Comparison of ENCODE assay signal across 24 cellular contexts in the genomic region with DNA sequence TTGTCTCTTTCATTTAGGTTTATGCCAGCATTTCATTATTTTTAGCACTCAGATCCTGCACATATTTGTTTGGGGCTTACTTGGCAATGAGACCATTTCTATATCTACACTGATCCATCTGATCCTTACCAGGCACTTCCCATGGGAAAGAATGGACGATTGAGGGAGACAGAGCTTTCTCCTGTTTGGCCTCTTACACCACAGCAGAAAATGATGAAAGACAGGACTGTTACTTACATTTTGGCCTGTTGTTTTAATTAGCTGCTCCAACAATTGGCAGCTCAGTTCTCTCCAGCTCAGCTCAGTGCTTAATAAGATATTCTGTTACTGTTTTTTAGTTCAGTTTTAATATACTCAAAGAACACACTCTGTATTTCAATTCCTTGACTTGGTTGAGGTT.
DNase-seq lines count a peak whose midpoint lies in the region; ATAC-seq and TF ChIP-seq lines count a peak whose summit lies in the region.
"Had no signal": no experiment of that assay in that cellular context is flagged by ENCODE, and none has a peak within 500 bp of the region (broad histone marks: within the 10 kb centered on the region; RNA-seq: fewer than 3 reads in every experiment).

No MANE protein-coding gene starts in this region.

- H3K27ac ChIP-seq in Panc1 (ENCODE audit: low read length) (peak overlapping the region; percentile 96; the same call in 1 of the 2 replicates), sigmoid colon (no peak overlapping the region)
- H3K27ac ChIP-seq: BLaER1 treated with 17β-estradiol and CSF1 and Interleukin-3, amounts not matched to agents 10 nM and 100 nM; GM23248; Peyer's patch had no signal

- H3K27me3 ChIP-seq in Panc1 (ENCODE audit: control insufficient read depth, insufficient read depth, low read length) (no peaks in the 10 kb centered on the region), sigmoid colon (no peaks in the 10 kb centered on the region)
- H3K27me3 ChIP-seq: Peyer's patch had no signal

- intact Hi-C loops in Panc1 (cut with micrococcal nuclease; ENCODE audit: unreplicated experiment) = loop anchor here (5.0 kb wide), 4 partner anchors 53 to 217 kb away; no protein-coding TSS in a partner anchor
- intact Hi-C loops in sigmoid colon (cut with DNase I) = no loop called here

- ATAC-seq in Panc1 = no peak

- DNase-seq in Panc1 (ENCODE audit: low read depth, low spot score) = no peak
- DNase-seq in amniotic epithelial cell (ENCODE audit: low read depth) = peak; percentile 35
- DNase-seq in globus pallidus (ENCODE audit: low spot score) = peak; percentile 6
- DNase-seq in pons (ENCODE audit: low spot score) = peak; percentile 51
- no peak for DNase-seq in superior temporal gyrus (ENCODE audit: extremely low spot score)
- no peak for DNase-seq in anterior cingulate cortex (lab: John Stamatoyannopoulos, UW)
- no peak for DNase-seq in sigmoid colon
- DNase-seq: AML-193; CD4-positive, alpha-beta T cell; COR-L47; DMS53; GM23248; H7; NCI-H1092; NCI-H1417 treated with DMSO at 0.1 percent for 48 hours; NCI-H187; NCI-H2081 treated with DMSO at 0.1 percent for 48 hours; NCI-H2171; NCI-H226; NCI-H510A; NCI-H69; Peyer's patch; SIG-M5 had no signal

- CTCF ChIA-PET in Panc1 (lab: Charles Lee) = no interaction called here

- POLR2A ChIA-PET in Panc1 (lab: Charles Lee) = no interaction called here

- TF ChIP-seq POLR2A in sigmoid colon (IDR thresholded peaks at IDR 0.05) = no peak

- peaks cover 17% of the 10 kb centered on the region; the same call in 1 of the 2 replicates for H3K9me3 ChIP-seq in Panc1 (ENCODE audit: control insufficient read depth, insufficient read depth, low read depth, low read length)
- no peaks in the 10 kb centered on the region for H3K9me3 ChIP-seq in sigmoid colon
- H3K9me3 ChIP-seq: Peyer's patch had no signal

- WGBS in sigmoid colon, 2 donors = 76 to 80% methylated on average over 1 of the region's 1 CpG

- TF ChIP-seq CTCF in Panc1 (IDR thresholded peaks at IDR 0.05) = no peak
- TF ChIP-seq CTCF in sigmoid colon (IDR thresholded peaks at IDR 0.05) = no peak

- H3K4me3 ChIP-seq in Panc1 (ENCODE audit: low read depth in 2 of 2, low read length in 2 of 2) = no peak overlapping the region
- no peak overlapping the region for H3K4me3 ChIP-seq in sigmoid colon
- H3K4me3 ChIP-seq: BLaER1 treated with 17β-estradiol and CSF1 and Interleukin-3, amounts not matched to agents 10 nM and 100 nM; GM23248; Peyer's patch had no signal

- BruUV-seq in Panc1 (replicated peaks; lab: Mats Ljungman, UMichigan) = no TSS peak

- H3K4me1 ChIP-seq in Panc1 (ENCODE audit: control insufficient read depth, insufficient read depth, low read length) (peaks cover 37% of the 10 kb centered on the region), sigmoid colon (peaks cover 0 to 4% (median 0%) of the 10 kb centered on the region in 4 donors)

- in situ Hi-C loops in Panc1 (cut with HindIII; ENCODE audit: low pct_unique_long_range_greater_than_20kb, low sequenced_read_pairs) = no loop called here

- H3K36me3 ChIP-seq in Panc1 (ENCODE audit: control insufficient read depth, insufficient read depth, low read length) (no peaks in the 10 kb centered on the region; the same call in 1 of the 2 replicates), sigmoid colon (no peaks in the 10 kb centered on the region)
- H3K36me3 ChIP-seq: BLaER1 treated with 17β-estradiol and CSF1 and Interleukin-3, amounts not matched to agents 10 nM and 100 nM; Peyer's patch had no signal

- no peak for TF ChIP-seq EP300 in sigmoid colon (IDR thresholded peaks at IDR 0.05)

Comparison
In these comparisons a context has a peak if more than half of its experiments do, and no peak if none do; other contexts are left out.
1. DNase-seq: peak in amniotic epithelial cell (single experiment), globus pallidus (single experiment) and pons (single experiment); none in Panc1 (single experiment), superior temporal gyrus (single experiment), anterior cingulate cortex (0 of 58) and sigmoid colon (single experiment).